In genomic region chr2:106582431-106583143, GRCh38 we compare ENCODE assay signal across 8 cellular contexts.
A peak's percentile ranks its signal among the peaks of the same experiment; 100 is the strongest.
DNase-seq lines count a peak whose midpoint lies in the region; ATAC-seq, FAIRE-seq and TF ChIP-seq lines count a peak whose summit lies in the region.

No MANE protein-coding gene starts in this region.

- peak overlapping the region; percentile 28 for H3K4me3 ChIP-seq in A673 (ENCODE audit: low read depth, low read length, poor library complexity, severe bottlenecking)

- peaks cover 3% of the 10 kb centered on the region for H3K9me3 Mint-ChIP-seq in activated B cell treated with CpG ODN at 0.5 μM for 24 hours

- CTCF ChIA-PET in A673 (lab: Charles Lee) (interaction anchor here (0.7 to 1.2 kb wide), 4 partner anchors 12 to 1733 kb away, joined by 3 to 5 read pairs (median 4); no protein-coding TSS in a partner anchor), activated B cell treated with CpG ODN at 0.5 μM for 24 hours (lab: Charles Lee) (interaction anchor here (0.7 to 1.9 kb wide), 12 partner anchors 9 to 1467 kb away, joined by 3 to 13 read pairs (median 4); no protein-coding TSS in a partner anchor)

- H3K36me3 ChIP-seq in A673 (ENCODE audit: insufficient read depth, low read length, poor library complexity, severe bottlenecking) = no peaks in the 10 kb centered on the region

- peaks cover 27% of the 10 kb centered on the region for H3K27me3 Mint-ChIP-seq in activated B cell treated with CpG ODN at 0.5 μM for 24 hours

- peak; percentile 75 for FAIRE-seq in GM18507 (lab: Jason Lieb, UNC)

- TF ChIP-seq CTCF in A673 (conservative IDR thresholded peaks at IDR 0.05; ENCODE audit: low read depth, low read length) (peak; percentile 82), activated B cell treated with CpG ODN at 0.5 μM for 24 hours (IDR thresholded peaks at IDR 0.05) (peak; percentile 89)

- H3K27me3 ChIP-seq in A673 (replicated peaks; ENCODE audit: insufficient read depth, low read depth, low read length, poor library complexity) = peaks cover 19% of the 10 kb centered on the region

- H3K4me3 Mint-ChIP-seq in activated B cell treated with CpG ODN at 0.5 μM for 24 hours = peak overlapping the region; percentile 86

- H3K36me3 Mint-ChIP-seq in activated B cell treated with CpG ODN at 0.5 μM for 24 hours (ENCODE audit: low read depth) = no peaks in the 10 kb centered on the region

- H3K27ac Mint-ChIP-seq in activated B cell treated with CpG ODN at 0.5 μM for 24 hours = no peak overlapping the region

- H3K27ac ChIP-seq in A673 (ENCODE audit: low read depth, low read length, poor library complexity, severe bottlenecking) = no peak overlapping the region

- ATAC-seq in HG03064 (IDR thresholded peaks at IDR 0.05; ENCODE audit: low read depth, unreplicated experiment) (peak; percentile 73), activated B cell treated with CpG ODN at 0.5 μM for 24 hours (ENCODE audit: low read depth) (peak; percentile 79)

- H3K4me1 Mint-ChIP-seq in activated B cell treated with CpG ODN at 0.5 μM for 24 hours = peaks cover 11% of the 10 kb centered on the region

- intact Hi-C loops in A673 (cut with micrococcal nuclease; ENCODE audit: unreplicated experiment) (loop anchor here (5.0 kb wide), 1 partner anchor 480 kb away; no protein-coding TSS in a partner anchor), activated B cell treated with CpG ODN at 0.5 μM for 24 hours (cut with micrococcal nuclease) (loop anchor here (1.0 to 5.0 kb wide), 3 partner anchors 478 to 2000 kb away; no protein-coding TSS in a partner anchor)

- no peaks in the 10 kb centered on the region for H3K4me1 ChIP-seq in A673 (ENCODE audit: insufficient read depth, low read length, poor library complexity, severe bottlenecking)

- POLR2A ChIA-PET in A673 (lab: Charles Lee; ENCODE audit: low non-redundant PET) = no interaction called here
- POLR2A ChIA-PET in activated B cell treated with CpG ODN at 0.5 μM for 24 hours (lab: Charles Lee) = interaction anchor here (1.0 kb wide), 1 partner anchor 9 kb away, joined by 3 read pairs; no protein-coding TSS in a partner anchor

- no TSS peak for BruUV-seq in A673 (replicated peaks; lab: Mats Ljungman, UMichigan)

- DNase-seq in A673 (ENCODE audit: low spot score) = peak; percentile 86
- DNase-seq in GM18507 (ENCODE audit: extremely low spot score, insufficient read length, low read depth) = peak; percentile 42
- DNase-seq in NCI-H2171 treated with DMSO at 0.1 percent for 48 hours (lab: John Stamatoyannopoulos, UW) = peak; percentile 91
- peak; percentile 37 for DNase-seq in activated B cell treated with CpG ODN at 0.5 μM for 24 hours
- peak; percentile 90 for DNase-seq in cerebellar cortex (ENCODE audit: low spot score)
- DNase-seq in kidney tubule cell (ENCODE audit: low spot score) = peak; percentile 75
- DNase-seq in stimulated activated CD4-positive, alpha-beta T cell treated with anti-CD3 and anti-CD28 coated beads, Interleukin-2, amount 100 ng/mL, for 24 hours = peak; percentile 64 to 68

- H3K9me3 ChIP-seq in A673 (ENCODE audit: low read depth, low read length, poor library complexity, severe bottlenecking) = no peaks in the 10 kb centered on the region

Comparison
In these comparisons a context has a peak if more than half of its experiments do, and no peak if none do; other contexts are left out.
1. DNase-seq: peak in every context shown above with its lines; median percentile 91 in NCI-H2171 treated with DMSO at 0.1 percent for 48 hours; 90 in cerebellar cortex; 86 in A673; 75 in kidney tubule cell; 66 in stimulated activated CD4-positive, alpha-beta T cell treated with anti-CD3 and anti-CD28 coated beads, Interleukin-2, amount 100 ng/mL, for 24 hours; 42 in GM18507; 37 in activated B cell treated with CpG ODN at 0.5 μM for 24 hours.